In genomic region chr10:102669206-102670064, GRCh38 we compare ENCODE assay signal across 1 cellular context.
TF ChIP-seq lines count a peak whose summit lies in the region.

No MANE protein-coding gene starts in this region.

TF ChIP-seq in K562, 482 proteins besides CTCF, POLR2A, EP300 and RAD21:
- TF ChIP-seq ZBTB7A (IDR thresholded peaks at IDR 0.05; ENCODE audit: borderline replicate concordance, control insufficient read depth, low read depth, low read length) = peak; percentile 91
- TF ChIP-seq TAL1 (IDR thresholded peaks at IDR 0.05) = no peak
